Comparison of ENCODE assay signal across 34 cellular contexts in genomic region chr6:139181236-139181635, GRCh38.
"Had no signal": no experiment of that assay in that cellular context is flagged by ENCODE, and none has a peak within 500 bp of the region (broad histone marks: within the 10 kb centered on the region; RNA-seq: fewer than 3 reads in every experiment).

No MANE protein-coding gene starts in this region.

- H3K4me3 Mint-ChIP-seq: activated CD4-positive, alpha-beta memory T cell treated with anti-CD3 and anti-CD28 coated beads, Interleukin-2, amount 10 ng/mL, durations not matched to agents 7 days and 5 days; activated CD4-positive, alpha-beta T cell treated with anti-CD3 and anti-CD28 coated beads, Interleukin-2, amount 10 ng/mL, durations not matched to agents 7 days and 5 days; activated naive CD8-positive, alpha-beta T cell treated with anti-CD3 and anti-CD28 coated beads, Interleukin-2, amount 10 ng/mL, durations not matched to agents 7 days and 5 days; activated T-cell treated with anti-CD3 and anti-CD28 coated beads, Interleukin-2, amount 50 U/mL, for 24 hours; activated T-cell treated with anti-CD3 and anti-CD28 coated beads, Interleukin-2, amount 50 U/mL, for 72 hours; effector memory CD8-positive, alpha-beta T cell; WTC11 had no signal

- H3K36me3 ChIP-seq: brain microvascular endothelial cell had no signal

- H3K27me3 Mint-ChIP-seq: activated CD4-positive, alpha-beta memory T cell treated with anti-CD3 and anti-CD28 coated beads, Interleukin-2, amount 10 ng/mL, durations not matched to agents 7 days and 5 days; activated CD4-positive, alpha-beta T cell treated with anti-CD3 and anti-CD28 coated beads, Interleukin-2, amount 10 ng/mL, durations not matched to agents 7 days and 5 days; activated naive CD8-positive, alpha-beta T cell treated with anti-CD3 and anti-CD28 coated beads, Interleukin-2, amount 10 ng/mL, durations not matched to agents 7 days and 5 days; activated T-cell treated with anti-CD3 and anti-CD28 coated beads, Interleukin-2, amount 50 U/mL, for 24 hours; effector memory CD8-positive, alpha-beta T cell had no signal

- H3K27me3 ChIP-seq: brain microvascular endothelial cell, gastrocnemius medialis, heart left ventricle had no signal

- DNase-seq: activated CD4-positive, alpha-beta memory T cell treated with anti-CD3 and anti-CD28 coated beads, Interleukin-2, amount 10 ng/mL, durations not matched to agents 7 days and 5 days; activated CD4-positive, alpha-beta T cell treated with anti-CD3 and anti-CD28 coated beads for 1 hour; activated CD4-positive, alpha-beta T cell treated with anti-CD3 and anti-CD28 coated beads for 4 hours; activated CD4-positive, alpha-beta T cell treated with anti-CD3 and anti-CD28 coated beads, Interleukin-2, amount 10 ng/mL, durations not matched to agents 7 days and 5 days; activated CD4-positive, alpha-beta T cell treated with anti-CD3 and anti-CD28 coated beads, Interleukin-2, amount 50 U/mL, for 4 hours; activated CD8-positive, alpha-beta memory T cell treated with anti-CD3 and anti-CD28 coated beads, Interleukin-2, amount 50 U/mL, for 48 hours; activated gamma-delta T cell; activated naive CD4-positive, alpha-beta T cell; activated naive CD4-positive, alpha-beta T cell treated with anti-CD3 and anti-CD28 coated beads, Interleukin-2, amount 50 U/mL, for 16 hours; activated naive CD8-positive, alpha-beta T cell treated with anti-CD3 and anti-CD28 coated beads, Interleukin-2, amount 10 ng/mL, durations not matched to agents 7 days and 5 days; activated T-cell treated with anti-CD3 and anti-CD28 coated beads for 4 hours; activated T-cell treated with anti-CD3 and anti-CD28 coated beads, Interleukin-2, amount 50 U/mL, for 24 hours; activated T-cell treated with anti-CD3 and anti-CD28 coated beads, Interleukin-2, amount 50 U/mL, for 72 hours; amniotic stem cell; anterior cingulate cortex; brain microvascular endothelial cell; caudate nucleus; cortex of kidney; dermis blood vessel endothelial cell; effector CD4-positive, alpha-beta T cell; effector memory CD8-positive, alpha-beta T cell; foreskin fibroblast; gastrocnemius medialis; glutamatergic neuron; heart left ventricle; hippocampal formation; SW 1271; T-helper 1 cell; T-helper 2 cell had no signal

- H3K9me3 Mint-ChIP-seq: activated T-cell treated with anti-CD3 and anti-CD28 coated beads, Interleukin-2, amount 50 U/mL, for 72 hours; WTC11 had no signal

- FAIRE-seq: astrocyte, colon had no signal

- H3K4me3 ChIP-seq: gastrocnemius medialis, heart left ventricle had no signal

- H3K27ac ChIP-seq: brain microvascular endothelial cell, epithelial cell of prostate, gastrocnemius medialis, heart left ventricle, VCaP had no signal

- H3K9me3 ChIP-seq: gastrocnemius medialis, heart left ventricle had no signal

- ATAC-seq: activated T-cell treated with anti-CD3 and anti-CD28 coated beads, Interleukin-2, amount 50 U/mL, for 72 hours; effector memory CD8-positive, alpha-beta T cell; gastrocnemius medialis; heart left ventricle; WTC11 had no signal

- H3K27ac Mint-ChIP-seq: activated CD4-positive, alpha-beta memory T cell treated with anti-CD3 and anti-CD28 coated beads, Interleukin-2, amount 10 ng/mL, durations not matched to agents 7 days and 5 days; activated CD4-positive, alpha-beta T cell treated with anti-CD3 and anti-CD28 coated beads, Interleukin-2, amount 10 ng/mL, durations not matched to agents 7 days and 5 days; activated naive CD8-positive, alpha-beta T cell treated with anti-CD3 and anti-CD28 coated beads, Interleukin-2, amount 10 ng/mL, durations not matched to agents 7 days and 5 days; activated T-cell treated with anti-CD3 and anti-CD28 coated beads, Interleukin-2, amount 50 U/mL, for 24 hours; activated T-cell treated with anti-CD3 and anti-CD28 coated beads, Interleukin-2, amount 50 U/mL, for 72 hours; WTC11 had no signal

- H3K4me1 ChIP-seq: gastrocnemius medialis had no signal
